Comparison of ENCODE assay signal across 14 cellular contexts in the genomic region with DNA sequence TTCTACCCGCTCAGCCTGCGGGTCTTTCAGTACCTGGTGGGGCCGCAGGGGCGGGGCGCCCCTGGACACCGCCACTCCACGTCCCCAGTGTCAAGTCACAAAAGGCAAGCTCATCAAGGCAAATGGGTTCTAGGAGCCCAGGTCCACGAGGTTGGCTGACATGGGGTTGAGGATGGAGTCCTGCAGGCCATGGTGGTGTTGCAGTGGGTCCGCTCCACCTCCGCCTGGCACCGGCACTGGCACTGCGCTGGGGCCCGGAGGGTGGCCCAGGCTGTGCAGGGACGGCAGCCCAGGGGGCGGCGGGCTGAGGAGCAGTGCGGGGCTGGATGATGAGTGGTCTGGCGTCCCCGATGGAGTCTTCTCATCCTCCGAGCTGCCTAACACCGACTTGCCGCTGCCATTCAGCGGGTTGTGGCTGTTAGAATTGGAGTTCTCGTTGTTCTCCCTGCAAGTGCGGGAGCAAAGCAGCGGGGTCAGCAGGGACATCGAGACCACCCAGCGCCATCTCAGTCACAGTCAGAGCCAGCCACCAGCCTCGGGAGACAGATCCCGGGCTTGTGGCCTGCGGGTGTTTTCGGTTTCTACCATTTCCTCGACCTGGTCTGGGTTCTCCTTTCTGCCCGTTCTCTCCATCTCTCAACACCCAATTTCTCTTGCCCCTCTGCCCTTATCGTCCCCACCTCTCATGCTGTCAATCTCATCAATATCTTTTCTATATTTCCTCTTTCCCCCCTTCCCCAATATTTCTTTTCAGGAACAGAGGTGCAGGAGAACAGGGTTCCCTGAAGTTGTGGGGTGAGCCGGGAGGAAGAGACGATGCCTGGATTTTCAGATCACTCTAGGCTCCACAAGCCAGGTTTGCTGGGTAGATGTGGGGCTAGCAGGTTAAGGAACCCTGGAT. TPM values are rescaled to one million over a fixed set of nuclear protein-coding genes. Genes with fewer than 3 reads are reported as not detected.
DNase-seq lines count a peak whose midpoint lies in the region; ATAC-seq and TF ChIP-seq lines count a peak whose summit lies in the region.
"Had no signal": no experiment of that assay in that cellular context is flagged by ENCODE, and none has a peak within 500 bp of the region (broad histone marks: within the 10 kb centered on the region; RNA-seq: fewer than 3 reads in every experiment).

No MANE protein-coding gene starts in this region.

- peak in 1 of 2 donors; percentile 22 for ATAC-seq in naive thymus-derived CD8-positive, alpha-beta T cell
- ATAC-seq in HG03460 (IDR thresholded peaks at IDR 0.05; ENCODE audit: unreplicated experiment): no peak

- intact Hi-C loops in sigmoid colon (cut with DNase I): no loop called here

- H3K36me3 ChIP-seq in sigmoid colon: no peaks in the 10 kb centered on the region
- H3K36me3 ChIP-seq: colonic mucosa, left ventricle myocardium inferior, prostate gland had no signal

- TF ChIP-seq CTCF in chondrocyte (IDR thresholded peaks at IDR 0.05) (no peak), type B pancreatic cell (conservative IDR thresholded peaks at IDR 0.05) (no peak), sigmoid colon (IDR thresholded peaks at IDR 0.05) (no peak)

- H3K27me3 ChIP-seq in sigmoid colon: peaks cover 61 to 100% (median 87%) of the 10 kb centered on the region in 3 donors

- WGBS in sigmoid colon, 2 donors: 32 to 58% methylated on average over 37 of the region's 37 CpGs

- peaks cover 45% of the 10 kb centered on the region for H3K27me3 Mint-ChIP-seq in activated naive CD4-positive, alpha-beta T cell treated with anti-CD3 and anti-CD28 coated beads, Interleukin-2, amount 50 U/mL, for 24 hours
- H3K27me3 Mint-ChIP-seq in chondrocyte (ENCODE audit: low read depth): no peaks in the 10 kb centered on the region
- H3K27me3 Mint-ChIP-seq in naive thymus-derived CD8-positive, alpha-beta T cell: peaks cover 36 to 96% (median 62%) of the 10 kb centered on the region in 5 donors
- peaks cover 96% of the 10 kb centered on the region for H3K27me3 Mint-ChIP-seq in type B pancreatic cell
- H3K27me3 Mint-ChIP-seq in T-helper 2 cell treated with Interferon-gamma antibody and Interleukin-4, amounts not matched to agents 5 μg/mL and 100 μg/mL, for 36 hours (ENCODE audit: low read depth): peaks cover 90% of the 10 kb centered on the region

- POLR2A ChIA-PET in naive thymus-derived CD8-positive, alpha-beta T cell (lab: Charles Lee): no interaction called here

- no peak for TF ChIP-seq EP300 in sigmoid colon (IDR thresholded peaks at IDR 0.05)

- DNase-seq in activated naive CD4-positive, alpha-beta T cell treated with anti-CD3 and anti-CD28 coated beads, Interleukin-2, amount 50 U/mL, for 16 hours: no peak
- DNase-seq in chondrocyte (ENCODE audit: low spot score): no peak
- no peak for DNase-seq in naive thymus-derived CD8-positive, alpha-beta T cell
- DNase-seq in type B pancreatic cell (ENCODE audit: extremely low spot score, unreplicated experiment): no peak
- no peak for DNase-seq in T-helper 2 cell treated with Interferon-gamma antibody and Interleukin-4, amounts not matched to agents 5 μg/mL and 100 μg/mL, for 36 hours (ENCODE audit: low spot score)
- no peak for DNase-seq in sigmoid colon
- DNase-seq: amniotic stem cell, colonic mucosa, left ventricle myocardium inferior, NCI-H1436, NCI-H2227 treated with DMSO at 0.1 percent for 48 hours had no signal

- no peaks in the 10 kb centered on the region for H3K9me3 ChIP-seq in sigmoid colon
- H3K9me3 ChIP-seq: colonic mucosa, left ventricle myocardium inferior, prostate gland had no signal

- H3K27ac ChIP-seq in sigmoid colon: no peak overlapping the region
- H3K27ac ChIP-seq: colonic mucosa, left ventricle myocardium inferior, prostate gland had no signal

- H3K4me3 Mint-ChIP-seq in activated naive CD4-positive, alpha-beta T cell treated with anti-CD3 and anti-CD28 coated beads, Interleukin-2, amount 50 U/mL, for 24 hours: peak overlapping the region; percentile 9
- peak overlapping the region; percentile 91 for H3K4me3 Mint-ChIP-seq in chondrocyte (ENCODE audit: unreplicated experiment)
- H3K4me3 Mint-ChIP-seq in naive thymus-derived CD8-positive, alpha-beta T cell: peak overlapping the region in 8 of 10 donors; percentile 1 to 60 (median 46)
- H3K4me3 Mint-ChIP-seq in type B pancreatic cell: peak overlapping the region; percentile 79
- H3K4me3 Mint-ChIP-seq in T-helper 2 cell treated with Interferon-gamma antibody and Interleukin-4, amounts not matched to agents 5 μg/mL and 100 μg/mL, for 36 hours: no peak overlapping the region

- peaks cover 33% of the 10 kb centered on the region for H3K4me1 Mint-ChIP-seq in activated naive CD4-positive, alpha-beta T cell treated with anti-CD3 and anti-CD28 coated beads, Interleukin-2, amount 50 U/mL, for 24 hours
- H3K4me1 Mint-ChIP-seq in chondrocyte (ENCODE audit: low read depth) (peaks cover 55% of the 10 kb centered on the region), type B pancreatic cell (ENCODE audit: unreplicated experiment) (peaks cover 8% of the 10 kb centered on the region)
- peaks cover 23 to 68% (median 48%) of the 10 kb centered on the region in 4 donors for H3K4me1 Mint-ChIP-seq in naive thymus-derived CD8-positive, alpha-beta T cell
- peaks cover 15% of the 10 kb centered on the region for H3K4me1 Mint-ChIP-seq in T-helper 2 cell treated with Interferon-gamma antibody and Interleukin-4, amounts not matched to agents 5 μg/mL and 100 μg/mL, for 36 hours (ENCODE audit: low read depth)

- H3K36me3 Mint-ChIP-seq in activated naive CD4-positive, alpha-beta T cell treated with anti-CD3 and anti-CD28 coated beads, Interleukin-2, amount 50 U/mL, for 24 hours: no peaks in the 10 kb centered on the region
- peaks cover 20% of the 10 kb centered on the region for H3K36me3 Mint-ChIP-seq in chondrocyte (ENCODE audit: low read depth)
- no peaks in the 10 kb centered on the region for H3K36me3 Mint-ChIP-seq in naive thymus-derived CD8-positive, alpha-beta T cell
- H3K36me3 Mint-ChIP-seq in type B pancreatic cell: peaks cover 20% of the 10 kb centered on the region
- peaks cover 2% of the 10 kb centered on the region for H3K36me3 Mint-ChIP-seq in T-helper 2 cell treated with Interferon-gamma antibody and Interleukin-4, amounts not matched to agents 5 μg/mL and 100 μg/mL, for 36 hours (ENCODE audit: low read depth)

- H3K4me1 ChIP-seq in sigmoid colon: peaks cover 0 to 57% (median 54%) of the 10 kb centered on the region in 4 donors

- no peak overlapping the region for H3K27ac Mint-ChIP-seq in activated naive CD4-positive, alpha-beta T cell treated with anti-CD3 and anti-CD28 coated beads, Interleukin-2, amount 50 U/mL, for 24 hours
- H3K27ac Mint-ChIP-seq in chondrocyte (ENCODE audit: unreplicated experiment): peak overlapping the region; percentile 52
- peak overlapping the region in 1 of 10 donors; percentile 65 for H3K27ac Mint-ChIP-seq in naive thymus-derived CD8-positive, alpha-beta T cell
- no peak overlapping the region for H3K27ac Mint-ChIP-seq in type B pancreatic cell
- no peak overlapping the region for H3K27ac Mint-ChIP-seq in T-helper 2 cell treated with Interferon-gamma antibody and Interleukin-4, amounts not matched to agents 5 μg/mL and 100 μg/mL, for 36 hours

- no peak for TF ChIP-seq POLR2A in sigmoid colon (IDR thresholded peaks at IDR 0.05)

- no peaks in the 10 kb centered on the region for H3K9me3 Mint-ChIP-seq in activated naive CD4-positive, alpha-beta T cell treated with anti-CD3 and anti-CD28 coated beads, Interleukin-2, amount 50 U/mL, for 24 hours
- no peaks in the 10 kb centered on the region for H3K9me3 Mint-ChIP-seq in chondrocyte (ENCODE audit: low read depth)
- no peaks in the 10 kb centered on the region for H3K9me3 Mint-ChIP-seq in naive thymus-derived CD8-positive, alpha-beta T cell
- no peaks in the 10 kb centered on the region for H3K9me3 Mint-ChIP-seq in type B pancreatic cell
- no peaks in the 10 kb centered on the region for H3K9me3 Mint-ChIP-seq in T-helper 2 cell treated with Interferon-gamma antibody and Interleukin-4, amounts not matched to agents 5 μg/mL and 100 μg/mL, for 36 hours

- H3K4me3 ChIP-seq in sigmoid colon: no peak overlapping the region
- H3K4me3 ChIP-seq: colonic mucosa, prostate gland had no signal

RNA-seq across cellular contexts. Expression of a gene that starts 3.0 kb away (rescaled TPM):
- 35.0 to 93.2 TPM (median 35.1 TPM) in 3 replicates for total RNA-seq in chondrocyte
- not detected for total RNA-seq in naive thymus-derived CD8-positive, alpha-beta T cell
- not detected for polyA plus RNA-seq in naive thymus-derived CD8-positive, alpha-beta T cell
- 1.9 and 13.8 TPM in 2 replicates for total RNA-seq in type B pancreatic cell (ENCODE audit: low replicate concordance)
- 1 to 10 TPM in 1 of 4 donors, not detected in 3; 1.7 TPM for total RNA-seq in sigmoid colon
- polyA plus RNA-seq in sigmoid colon: under 1 TPM in 1 of 3 donors, not detected in 2; 0.03 TPM
